Comparison of ENCODE assay signal across 12 cellular contexts in the genomic region with DNA sequence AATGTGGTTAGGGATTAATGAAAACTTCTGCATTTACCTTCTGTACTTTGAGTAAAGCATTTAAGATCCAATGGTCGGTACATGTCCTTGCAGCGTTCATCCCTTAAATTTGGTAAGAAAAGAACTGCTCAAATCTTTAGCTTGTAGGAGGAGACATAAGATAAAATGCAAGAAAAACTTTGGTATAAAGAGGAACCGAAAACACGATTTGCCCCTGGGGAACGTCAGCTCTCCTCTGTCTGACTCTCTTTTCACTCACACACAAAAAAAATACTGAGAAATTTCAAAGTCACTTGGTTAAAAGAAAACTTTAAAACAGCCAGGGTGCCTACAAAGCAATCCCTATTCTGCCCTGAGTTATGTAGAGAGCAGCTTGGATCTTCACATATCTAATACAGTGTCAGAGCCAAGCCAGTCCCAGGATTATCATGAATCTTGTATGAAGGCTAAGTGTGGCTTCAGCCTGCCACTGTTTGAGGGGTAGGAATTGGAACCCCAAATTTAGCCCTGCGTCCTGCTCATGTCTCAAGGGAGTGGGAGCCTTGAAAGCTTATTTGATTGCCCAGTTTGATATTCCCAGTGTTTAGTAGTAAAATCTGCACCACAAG.
DNase-seq lines count a peak whose midpoint lies in the region; ATAC-seq and TF ChIP-seq lines count a peak whose summit lies in the region.
"Had no signal": no experiment of that assay in that cellular context is flagged by ENCODE, and none has a peak within 500 bp of the region (broad histone marks: within the 10 kb centered on the region; RNA-seq: fewer than 3 reads in every experiment).

No MANE protein-coding gene starts in this region.

- H3K27ac Mint-ChIP-seq in neural progenitor cell = no peak overlapping the region
- H3K27ac Mint-ChIP-seq: HFFc6 had no signal

- DNase-seq in neural progenitor cell (ENCODE audit: low spot score) (no peak), activated gamma-delta T cell (lab: John Stamatoyannopoulos, UW) (no peak), SHP77 (lab: John Stamatoyannopoulos, UW) (no peak)
- no peak for DNase-seq in activated CD8-positive, alpha-beta memory T cell treated with anti-CD3 and anti-CD28 coated beads, Interleukin-2, amount 50 U/mL, for 4 hours
- DNase-seq: central memory CD4-positive, alpha-beta T cell; HFFc6; NCI-H2029; psoas muscle; T-helper 1 cell had no signal

- H3K4me2 ChIP-seq in neural progenitor cell = no peak overlapping the region

- no peak overlapping the region for H3K4me3 ChIP-seq in neural progenitor cell
- H3K4me3 ChIP-seq: psoas muscle had no signal

- H3K27me3 ChIP-seq in neural progenitor cell = no peaks in the 10 kb centered on the region

- no peaks in the 10 kb centered on the region for H3K9me3 Mint-ChIP-seq in neural progenitor cell

- H3K36me3 ChIP-seq in neural progenitor cell = no peaks in the 10 kb centered on the region

- H3K27ac ChIP-seq in neural progenitor cell = no peak overlapping the region
- H3K27ac ChIP-seq: psoas muscle had no signal

- no peaks in the 10 kb centered on the region for H3K4me1 Mint-ChIP-seq in neural progenitor cell

- no peaks in the 10 kb centered on the region for H3K79me2 ChIP-seq in neural progenitor cell (ENCODE audit: low read depth)

- H3K27me3 Mint-ChIP-seq in neural progenitor cell (ENCODE audit: insufficient read depth, low read depth) = no peaks in the 10 kb centered on the region

- ATAC-seq in GM19023 (IDR thresholded peaks at IDR 0.05; ENCODE audit: unreplicated experiment) (peak; percentile 98), GM21737 (IDR thresholded peaks at IDR 0.05; ENCODE audit: unreplicated experiment) (peak; percentile 95), HG03280 (IDR thresholded peaks at IDR 0.05; ENCODE audit: unreplicated experiment) (peak; percentile 96)
- ATAC-seq: psoas muscle had no signal

- TF ChIP-seq CTCF in neural progenitor cell (IDR thresholded peaks at IDR 0.05) = no peak

- H4K20me1 ChIP-seq in neural progenitor cell (ENCODE audit: low read depth) = no peaks in the 10 kb centered on the region

- H3K4me3 Mint-ChIP-seq in neural progenitor cell = no peak overlapping the region
- H3K4me3 Mint-ChIP-seq: HFFc6 had no signal

- H2AFZ ChIP-seq in neural progenitor cell (replicated peaks) = peak overlapping the region; percentile 30

- no peaks in the 10 kb centered on the region for H3F3A ChIP-seq in neural progenitor cell (ENCODE audit: low read depth)

- no peaks in the 10 kb centered on the region for H3K4me1 ChIP-seq in neural progenitor cell
- H3K4me1 ChIP-seq: psoas muscle had no signal

- H3K36me3 Mint-ChIP-seq in neural progenitor cell = no peaks in the 10 kb centered on the region

- H3K9ac ChIP-seq in neural progenitor cell = no peak overlapping the region

- no peaks in the 10 kb centered on the region for H3K9me3 ChIP-seq in neural progenitor cell (ENCODE audit: low read depth)
- H3K9me3 ChIP-seq: psoas muscle had no signal
